8 cellular contexts compared by ENCODE assay signal in the genomic region with DNA sequence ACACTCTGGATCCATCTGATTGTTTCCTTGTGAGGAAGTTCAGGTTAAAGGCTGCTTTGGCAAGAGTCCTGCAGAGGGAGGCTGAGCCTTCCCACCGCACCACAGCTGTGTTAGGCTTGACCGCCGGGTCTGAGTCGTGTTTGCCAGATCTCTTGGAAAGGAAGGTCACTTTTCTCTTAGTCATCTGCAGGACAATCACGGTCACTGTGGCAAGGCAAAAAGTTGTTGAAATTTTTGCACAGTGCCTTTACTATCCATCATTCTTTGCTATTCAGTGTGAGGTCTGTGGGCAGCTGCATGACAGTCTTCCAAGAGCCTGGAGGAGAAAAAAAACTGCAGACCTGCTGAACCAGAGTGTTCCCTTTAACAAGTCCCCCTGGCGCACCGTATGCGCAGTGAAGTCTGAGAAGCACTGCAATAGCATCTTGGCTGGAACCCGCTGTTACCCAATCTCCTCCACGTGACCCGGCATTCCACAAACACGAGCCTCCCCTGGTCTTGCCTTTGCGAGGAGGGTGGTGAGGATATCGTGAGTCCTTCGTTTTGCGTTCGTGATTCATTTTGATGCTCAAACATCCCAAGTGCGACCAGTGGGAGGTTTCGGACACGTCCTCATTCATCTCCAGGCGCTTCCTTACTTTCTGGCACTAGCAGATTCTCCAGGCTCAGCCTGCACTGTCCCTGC. TPM values are rescaled to one million over a fixed set of nuclear protein-coding genes. Genes with fewer than 3 reads are reported as not detected.
DNase-seq lines count a peak whose midpoint lies in the region; ATAC-seq and TF ChIP-seq lines count a peak whose summit lies in the region.

No MANE protein-coding gene starts in this region.

- peak overlapping the region in 1 of 2 donors; percentile 8 for H3K4me3 ChIP-seq in uterus

- DNase-seq in activated naive CD4-positive, alpha-beta T cell treated with anti-CD3 and anti-CD28 coated beads, Interleukin-2, amount 10 ng/mL, durations not matched to agents 7 days and 5 days, result no peak
- no peak for DNase-seq in activated naive CD4-positive, alpha-beta T cell treated with Interleukin-2 at 50 U/mL for 16 hours
- DNase-seq in mucosa of gallbladder (ENCODE audit: low spot score) (peak; percentile 84), uterus (peak; percentile 95 to 97), NCI-H187 treated with DMSO at 0.1 percent for 48 hours (lab: John Stamatoyannopoulos, UW) (no peak)

- H3K9me3 ChIP-seq in uterus, result no peaks in the 10 kb centered on the region

- CTCF ChIA-PET in activated naive CD4-positive, alpha-beta T cell treated with anti-CD3 and anti-CD28 coated beads, Interleukin-2, amount 10 ng/mL, durations not matched to agents 7 days and 5 days (lab: Charles Lee), result interaction anchor here (1.9 kb wide), 1 partner anchor 15 kb away, joined by 6 read pairs; no protein-coding TSS in a partner anchor

- H3K27me3 ChIP-seq in uterus, result no peaks in the 10 kb centered on the region

- peak overlapping the region; percentile 75 for H3K27ac ChIP-seq in cingulate gyrus (ENCODE audit: low read depth, low read length)
- H3K27ac ChIP-seq in uterus, result peak overlapping the region; percentile 89 to 90

- TF ChIP-seq CTCF in uterus (IDR thresholded peaks at IDR 0.05), result peak in 1 of 4 experiments; percentile 25

- intact Hi-C loops in uterus (cut with DNase I; ENCODE audit: low total_unique reads), result no loop called here

- H3K4me1 Mint-ChIP-seq in activated naive CD4-positive, alpha-beta T cell treated with anti-CD3 and anti-CD28 coated beads, Interleukin-2, amount 10 ng/mL, durations not matched to agents 7 days and 5 days, result peaks cover 67% of the 10 kb centered on the region

- no peaks in the 10 kb centered on the region for H3K36me3 ChIP-seq in uterus

- ATAC-seq in HG03025 (IDR thresholded peaks at IDR 0.05; ENCODE audit: low FRiP score, unreplicated experiment) (no peak), HG03565 (IDR thresholded peaks at IDR 0.05; ENCODE audit: unreplicated experiment) (no peak)

- H3K4me3 Mint-ChIP-seq in activated naive CD4-positive, alpha-beta T cell treated with anti-CD3 and anti-CD28 coated beads, Interleukin-2, amount 10 ng/mL, durations not matched to agents 7 days and 5 days, result peak overlapping the region; percentile 21

- peaks cover 27% of the 10 kb centered on the region for H3K27me3 Mint-ChIP-seq in activated naive CD4-positive, alpha-beta T cell treated with anti-CD3 and anti-CD28 coated beads, Interleukin-2, amount 10 ng/mL, durations not matched to agents 7 days and 5 days

- peak overlapping the region; percentile 91 for H3K27ac Mint-ChIP-seq in activated naive CD4-positive, alpha-beta T cell treated with anti-CD3 and anti-CD28 coated beads, Interleukin-2, amount 10 ng/mL, durations not matched to agents 7 days and 5 days

- peak in 1 of 2 donors; percentile 44 for TF ChIP-seq POLR2A in uterus (IDR thresholded peaks at IDR 0.05)

- no peaks in the 10 kb centered on the region for H3K9me3 Mint-ChIP-seq in activated naive CD4-positive, alpha-beta T cell treated with anti-CD3 and anti-CD28 coated beads, Interleukin-2, amount 10 ng/mL, durations not matched to agents 7 days and 5 days

- H3K4me1 ChIP-seq in uterus, result peaks cover 15 to 45% of the 10 kb centered on the region in 2 donors

- peaks cover 14% of the 10 kb centered on the region for H3K36me3 Mint-ChIP-seq in activated naive CD4-positive, alpha-beta T cell treated with anti-CD3 and anti-CD28 coated beads, Interleukin-2, amount 10 ng/mL, durations not matched to agents 7 days and 5 days

RNA-seq across cellular contexts. Expression of a gene that starts 23.0 kb away (rescaled TPM):
- total RNA-seq in mucosa of gallbladder, result 131 TPM
- total RNA-seq in uterus, result 100 to 1,000 TPM in 1 of 4 donors, 10 to 100 TPM in 3; 41.5 to 112 (median 57.8) TPM

Comparison
In these comparisons a context has a peak if more than half of its experiments do, and no peak if none do; other contexts are left out.
1. DNase-seq: peak in mucosa of gallbladder (single experiment) and uterus (2 of 2); none in activated naive CD4-positive, alpha-beta T cell treated with anti-CD3 and anti-CD28 coated beads, Interleukin-2, amount 10 ng/mL, durations not matched to agents 7 days and 5 days (single experiment), activated naive CD4-positive, alpha-beta T cell treated with Interleukin-2 at 50 U/mL for 16 hours (single experiment) and NCI-H187 treated with DMSO at 0.1 percent for 48 hours (single experiment).